10 cellular contexts compared by ENCODE assay signal in genomic region chr11:113161671-113162589, GRCh38.
DNase-seq lines count a peak whose midpoint lies in the region; ATAC-seq and TF ChIP-seq lines count a peak whose summit lies in the region.
"Had no signal": no experiment of that assay in that cellular context is flagged by ENCODE, and none has a peak within 500 bp of the region (broad histone marks: within the 10 kb centered on the region; RNA-seq: fewer than 3 reads in every experiment).

No MANE protein-coding gene starts in this region.

- H3K4me3 ChIP-seq in MG63 (no peak overlapping the region), gastroesophageal sphincter (no peak overlapping the region), sigmoid colon (no peak overlapping the region), Peyer's patch (no peak overlapping the region)

- H3K27me3 Mint-ChIP-seq in T-cell = peaks cover 6 to 11% of the 10 kb centered on the region in 2 donors

- 6 to 31% methylated on average over 2 to 5 of the region's 5 CpGs for WGBS in gastroesophageal sphincter (ENCODE audit: low coverage in 1 of 2), 2 donors
- 21 to 56% methylated on average over 5 of the region's 5 CpGs for WGBS in sigmoid colon, 2 donors

- H3K36me3 Mint-ChIP-seq in T-cell = no peaks in the 10 kb centered on the region
- H3K36me3 Mint-ChIP-seq: CD14-positive monocyte had no signal

- no peak for TF ChIP-seq CTCF in gastroesophageal sphincter (IDR thresholded peaks at IDR 0.05)
- no peak for TF ChIP-seq CTCF in sigmoid colon (IDR thresholded peaks at IDR 0.05)
- no peak for TF ChIP-seq CTCF in Peyer's patch (IDR thresholded peaks at IDR 0.05)

- CTCF ChIA-PET in T-cell (lab: Charles Lee) = no interaction called here

- H3K4me1 ChIP-seq in gastroesophageal sphincter (peaks cover 0 to 39% (median 28%) of the 10 kb centered on the region in 3 donors), sigmoid colon (peaks cover 0 to 42% (median 35%) of the 10 kb centered on the region in 4 donors), Peyer's patch (no peaks in the 10 kb centered on the region)

- H3K4me1 Mint-ChIP-seq in T-cell = no peaks in the 10 kb centered on the region
- H3K4me1 Mint-ChIP-seq: CD14-positive monocyte had no signal

- H3K9me3 ChIP-seq in MG63 (no peaks in the 10 kb centered on the region), gastroesophageal sphincter (no peaks in the 10 kb centered on the region), sigmoid colon (no peaks in the 10 kb centered on the region), Peyer's patch (no peaks in the 10 kb centered on the region)

- intact Hi-C loops in sigmoid colon (cut with DNase I) = no loop called here

- ATAC-seq in gastroesophageal sphincter (peak; percentile 42), GM21576 (IDR thresholded peaks at IDR 0.05; ENCODE audit: unreplicated experiment) (no peak), GM18498 (IDR thresholded peaks at IDR 0.05; ENCODE audit: unreplicated experiment) (no peak), T-cell (replicated peaks in 1 of 4) (no peak)

- no peak for TF ChIP-seq EP300 in gastroesophageal sphincter (IDR thresholded peaks at IDR 0.05)
- TF ChIP-seq EP300 in sigmoid colon (IDR thresholded peaks at IDR 0.05) = no peak

- DNase-seq in MG63 (peak; percentile 4), NCI-H446 (lab: John Stamatoyannopoulos, UW) (peak; percentile 38 to 76), sigmoid colon (no peak), Peyer's patch (no peak), T-cell (no peak)
- DNase-seq: small intestine had no signal

- H3K27ac Mint-ChIP-seq in T-cell = no peak overlapping the region
- H3K27ac Mint-ChIP-seq: CD14-positive monocyte had no signal

- no peaks in the 10 kb centered on the region for H3K9me3 Mint-ChIP-seq in T-cell

- H3K27ac ChIP-seq in gastroesophageal sphincter (peak overlapping the region in 3 of 4 donors; percentile 11 to 61 (median 27)), sigmoid colon (peak overlapping the region in 3 of 4 donors; percentile 30 to 59 (median 59)), Peyer's patch (no peak overlapping the region)

- H3K4me3 Mint-ChIP-seq in T-cell = no peak overlapping the region
- H3K4me3 Mint-ChIP-seq: CD14-positive monocyte had no signal

- H3K36me3 ChIP-seq in MG63 = no peaks in the 10 kb centered on the region
- H3K36me3 ChIP-seq in gastroesophageal sphincter = no peaks in the 10 kb centered on the region
- H3K36me3 ChIP-seq in sigmoid colon = no peaks in the 10 kb centered on the region
- no peaks in the 10 kb centered on the region for H3K36me3 ChIP-seq in Peyer's patch

- POLR2A ChIA-PET in T-cell (lab: Charles Lee) = no interaction called here

- no peaks in the 10 kb centered on the region; the same call in 1 of the 2 replicates for H3K27me3 ChIP-seq in MG63
- no peaks in the 10 kb centered on the region for H3K27me3 ChIP-seq in gastroesophageal sphincter
- H3K27me3 ChIP-seq in sigmoid colon = no peaks in the 10 kb centered on the region
- H3K27me3 ChIP-seq in Peyer's patch = no peaks in the 10 kb centered on the region

- no peak for TF ChIP-seq POLR2A in gastroesophageal sphincter (IDR thresholded peaks at IDR 0.05)
- TF ChIP-seq POLR2A in sigmoid colon (IDR thresholded peaks at IDR 0.05) = no peak
- TF ChIP-seq POLR2A in Peyer's patch (IDR thresholded peaks at IDR 0.05) = no peak

Comparison
In these comparisons a context has a peak if more than half of its experiments do, and no peak if none do; other contexts are left out.
1. DNase-seq: peak in MG63 (single experiment) and NCI-H446 (2 of 2); none in sigmoid colon (single experiment), Peyer's patch (0 of 3) and T-cell (0 of 34).
2. H3K27ac ChIP-seq: peak in gastroesophageal sphincter (3 of 4) and sigmoid colon (3 of 4); none in Peyer's patch (0 of 4).